ENCODE assay signal across 11 cellular contexts in genomic region chr1:15062479-15063099, GRCh38.
DNase-seq lines count a peak whose midpoint lies in the region; ATAC-seq and TF ChIP-seq lines count a peak whose summit lies in the region.
"Had no signal": no experiment of that assay in that cellular context is flagged by ENCODE, and none has a peak within 500 bp of the region (broad histone marks: within the 10 kb centered on the region; RNA-seq: fewer than 3 reads in every experiment).

No MANE protein-coding gene starts in this region.

- no peak overlapping the region for H2BK12ac ChIP-seq in mesenchymal stem cell (ENCODE audit: low read length in 2 of 2)

- H3K14ac ChIP-seq in IMR-90 (replicated peaks; ENCODE audit: low read depth, low read length) (no peak overlapping the region), mesenchymal stem cell (ENCODE audit: low read length in 2 of 2) (no peak overlapping the region)

- no peaks in the 10 kb centered on the region; the same call in 1 of the 2 replicates for H4K20me1 ChIP-seq in IMR-90 (ENCODE audit: insufficient read depth, low read length)

- intact Hi-C loops in IMR-90 (cut with micrococcal nuclease): no loop called here

- H3K23ac ChIP-seq in IMR-90 (ENCODE audit: low read depth, low read length): no peak overlapping the region
- no peak overlapping the region for H3K23ac ChIP-seq in mesenchymal stem cell (ENCODE audit: low read length in 2 of 2)

- H3K4me3 ChIP-seq in IMR-90 (ENCODE audit: insufficient read depth, low read depth, low read length) (no peak overlapping the region), brain microvascular endothelial cell (ENCODE audit: low read depth, low read length) (no peak overlapping the region), mesenchymal stem cell (ENCODE audit: insufficient read depth in 1 of 2, low read depth in 1 of 2, low read length in 2 of 2) (no peak overlapping the region)
- H3K4me3 ChIP-seq: psoas muscle had no signal

- no peaks in the 10 kb centered on the region for H3K27me3 ChIP-seq in IMR-90 (ENCODE audit: control insufficient read depth, insufficient read depth, low read length)
- no peaks in the 10 kb centered on the region for H3K27me3 ChIP-seq in brain microvascular endothelial cell (replicated peaks)
- no peaks in the 10 kb centered on the region for H3K27me3 ChIP-seq in mesenchymal stem cell (ENCODE audit: control insufficient read depth in 1 of 2, insufficient read depth in 1 of 2, low read length in 2 of 2)

- H3K79me1 ChIP-seq in IMR-90 (ENCODE audit: low read depth in 1 of 2, low read length in 2 of 2) (no peaks in the 10 kb centered on the region), mesenchymal stem cell (replicated peaks; ENCODE audit: low read length, poor library complexity, severe bottlenecking) (peaks cover 12% of the 10 kb centered on the region)

- H2BK120ac ChIP-seq in IMR-90 (ENCODE audit: low read depth, low read length) (no peak overlapping the region), mesenchymal stem cell (ENCODE audit: low read depth, low read length) (no peak overlapping the region)

- BruUV-seq in IMR-90 (replicated peaks; lab: Mats Ljungman, UMichigan): no TSS peak

- dilution Hi-C loops in IMR-90 (cut with HindIII; ENCODE audit: low sequenced_read_pairs, unreplicated experiment): no loop called here

- ATAC-seq in IMR-90 (ENCODE audit: low read depth) (no peak), HG03432 (IDR thresholded peaks at IDR 0.05; ENCODE audit: unreplicated experiment) (no peak)
- ATAC-seq: psoas muscle; stimulated activated naive B cell treated with anti-CD40 and anti-IgM and Interleukin-4, amounts not matched to agents 10 μg/mL and 1 μg/mL and 100 μg/mL, for 72 hours; T-helper 17 cell had no signal

- H3K18ac ChIP-seq in IMR-90 (ENCODE audit: low read depth, low read length) (no peak overlapping the region), mesenchymal stem cell (ENCODE audit: low read depth in 1 of 2, low read length in 2 of 2) (no peak overlapping the region)

- H3K27ac ChIP-seq in IMR-90 (ENCODE audit: insufficient read depth, low read length) (no peak overlapping the region), brain microvascular endothelial cell (no peak overlapping the region), mesenchymal stem cell (ENCODE audit: low read length, poor library complexity, severe bottlenecking) (no peak overlapping the region)
- H3K27ac ChIP-seq: psoas muscle had no signal

- H2BK5ac ChIP-seq in IMR-90 (ENCODE audit: low read depth, low read length, poor library complexity, severe bottlenecking) (no peak overlapping the region), mesenchymal stem cell (ENCODE audit: low read depth, low read length, poor library complexity, severe bottlenecking) (no peak overlapping the region)

- H3K9me1 ChIP-seq in IMR-90 (ENCODE audit: insufficient read depth, low read length): peaks cover 3% of the 10 kb centered on the region; the same call in 1 of the 2 replicates

- H2AK5ac ChIP-seq in IMR-90 (ENCODE audit: low read depth, low read length) (no peak overlapping the region), mesenchymal stem cell (ENCODE audit: low read length, severe bottlenecking) (no peak overlapping the region)

- no peak for TF ChIP-seq RAD21 in IMR-90 (IDR thresholded peaks at IDR 0.05; ENCODE audit: low read length)

- 80% methylated on average over 2 of the region's 6 CpGs; no CpG with 5 or more reads in 1 of the 2 experiments for WGBS in IMR-90 (ENCODE audit: extremely low coverage in 2 of 2, insufficient read length in 1 of 2), 2 experiments
- WGBS in mesenchymal stem cell: 90% methylated on average over 6 of the region's 6 CpGs

- H4K8ac ChIP-seq in IMR-90 (ENCODE audit: low read depth in 2 of 2, low read length in 2 of 2): no peak overlapping the region
- H4K8ac ChIP-seq in mesenchymal stem cell (ENCODE audit: low read length): no peak overlapping the region

- in situ Hi-C loops in IMR-90 (cut with MboI; ENCODE audit: low sequenced_read_pairs) (no loop called here), brain microvascular endothelial cell (cut with HindIII; ENCODE audit: low pct_ligation_motif_present, low sequenced_read_pairs) (no loop called here)

- peak; percentile 36 for DNase-seq in CMK (ENCODE audit: low read depth)
- no peak for DNase-seq in IMR-90
- DNase-seq in brain microvascular endothelial cell: no peak
- no peak for DNase-seq in mesenchymal stem cell
- no peak for DNase-seq in globus pallidus (ENCODE audit: low spot score)
- no peak for DNase-seq in NCI-H510A (lab: John Stamatoyannopoulos, UW)
- no peak for DNase-seq in DMS79 (lab: John Stamatoyannopoulos, UW)
- DNase-seq: psoas muscle; stimulated activated naive B cell treated with anti-CD40 and anti-IgM and Interleukin-4, amounts not matched to agents 10 μg/mL and 1 μg/mL and 100 μg/mL, for 72 hours; T-helper 17 cell had no signal

- H3K9ac ChIP-seq in IMR-90 (ENCODE audit: low read depth, low read length) (no peak overlapping the region), mesenchymal stem cell (ENCODE audit: low read length) (no peak overlapping the region)

- H3K36me3 ChIP-seq in IMR-90 (ENCODE audit: control insufficient read depth, insufficient read depth, low read length): peaks cover 63% of the 10 kb centered on the region
- H3K36me3 ChIP-seq in brain microvascular endothelial cell (replicated peaks): no peaks in the 10 kb centered on the region
- H3K36me3 ChIP-seq in mesenchymal stem cell (ENCODE audit: control insufficient read depth in 1 of 2, insufficient read depth in 2 of 2, low read depth in 1 of 2, low read length in 2 of 2): peaks cover 60 to 82% of the 10 kb centered on the region in 2 experiments

- CTCF ChIA-PET in IMR-90 (lab: Yijun Ruan, JAX): no interaction called here

- peaks cover 6% of the 10 kb centered on the region for H3K9me3 ChIP-seq in IMR-90 (ENCODE audit: control insufficient read depth, insufficient read depth, low read length)
- H3K9me3 ChIP-seq in mesenchymal stem cell (ENCODE audit: control insufficient read depth, low read length): peaks cover 8% of the 10 kb centered on the region

- H2BK15ac ChIP-seq in IMR-90 (ENCODE audit: low read depth, low read length): no peak overlapping the region
- H2BK15ac ChIP-seq in mesenchymal stem cell (ENCODE audit: low read depth, poor library complexity, severe bottlenecking): no peak overlapping the region

- peak; percentile 36; the same call in 1 of the 2 replicates for TF ChIP-seq CTCF in IMR-90 (conservative IDR thresholded peaks at IDR 0.05; ENCODE audit: low read depth, low read length)
- TF ChIP-seq CTCF in brain microvascular endothelial cell (IDR thresholded peaks at IDR 0.05; ENCODE audit: low read depth, low read length, missing control alignments): peak; percentile 61

- no peaks in the 10 kb centered on the region for H3K4me1 ChIP-seq in IMR-90 (ENCODE audit: control insufficient read depth, insufficient read depth, low read length)
- H3K4me1 ChIP-seq in mesenchymal stem cell (ENCODE audit: control insufficient read depth, insufficient read depth, low read depth, low read length): peaks cover 2% of the 10 kb centered on the region
- H3K4me1 ChIP-seq: psoas muscle had no signal

- no peak overlapping the region for H4K5ac ChIP-seq in IMR-90 (ENCODE audit: low read depth, low read length)

- POLR2A ChIA-PET in IMR-90 (lab: Charles Lee; ENCODE audit: unreplicated experiment): no interaction called here

- no peak overlapping the region for H3K4ac ChIP-seq in IMR-90 (ENCODE audit: low read depth, low read length)
- H3K4ac ChIP-seq in mesenchymal stem cell (ENCODE audit: low read depth in 1 of 2, low read length in 2 of 2): no peak overlapping the region

- H3K56ac ChIP-seq in IMR-90 (ENCODE audit: extremely low read depth, insufficient read depth, low read length): no peak overlapping the region

- TF ChIP-seq POLR2A in IMR-90 (IDR thresholded peaks at IDR 0.05; ENCODE audit: low read depth, low read length): no peak

- H4K91ac ChIP-seq in IMR-90 (ENCODE audit: insufficient read depth, low read depth, low read length): no peak overlapping the region
- peak overlapping the region; percentile 53 for H4K91ac ChIP-seq in mesenchymal stem cell (ENCODE audit: low read length)

- H2AK9ac ChIP-seq in IMR-90 (replicated peaks; ENCODE audit: low read depth, low read length, poor library complexity): no peak overlapping the region

- H3K4me2 ChIP-seq in IMR-90 (ENCODE audit: low read depth, low read length) (no peak overlapping the region), mesenchymal stem cell (ENCODE audit: low read length, poor library complexity, severe bottlenecking) (no peak overlapping the region)

- no peak overlapping the region for H2BK20ac ChIP-seq in IMR-90 (ENCODE audit: low read depth, low read length)

- H2AFZ ChIP-seq in IMR-90 (replicated peaks; ENCODE audit: low read length, poor library complexity) (no peak overlapping the region), mesenchymal stem cell (ENCODE audit: low read depth, low read length) (no peak overlapping the region)

TF ChIP-seq in IMR-90, 13 proteins besides CTCF, POLR2A, EP300 and RAD21 (continues in another document):
- TF ChIP-seq, protein P1, sequence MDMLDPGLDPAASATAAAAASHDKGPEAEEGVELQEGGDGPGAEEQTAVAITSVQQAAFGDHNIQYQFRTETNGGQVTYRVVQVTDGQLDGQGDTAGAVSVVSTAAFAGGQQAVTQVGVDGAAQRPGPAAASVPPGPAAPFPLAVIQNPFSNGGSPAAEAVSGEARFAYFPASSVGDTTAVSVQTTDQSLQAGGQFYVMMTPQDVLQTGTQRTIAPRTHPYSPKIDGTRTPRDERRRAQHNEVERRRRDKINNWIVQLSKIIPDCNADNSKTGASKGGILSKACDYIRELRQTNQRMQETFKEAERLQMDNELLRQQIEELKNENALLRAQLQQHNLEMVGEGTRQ (IDR thresholded peaks at IDR 0.05; ENCODE audit: low read depth, low read length): no peak
- TF ChIP-seq ELK1 (IDR thresholded peaks at IDR 0.05; ENCODE audit: borderline replicate concordance, low read depth, low read length): no peak
- no peak for TF ChIP-seq RFX5 (IDR thresholded peaks at IDR 0.05; ENCODE audit: low read depth, low read length)
- TF ChIP-seq RCOR1 (IDR thresholded peaks at IDR 0.05; ENCODE audit: insufficient replicate concordance, low read length): no peak
- no peak for TF ChIP-seq MXI1 (IDR thresholded peaks at IDR 0.05; ENCODE audit: borderline replicate concordance, low read depth, low read length)
- no peak for TF ChIP-seq BHLHE40 (IDR thresholded peaks at IDR 0.05; ENCODE audit: low read depth, low read length)
- no peak for TF ChIP-seq CHD1 (IDR thresholded peaks at IDR 0.05; ENCODE audit: low read depth, low read length)
- no peak for TF ChIP-seq CEBPB (IDR thresholded peaks at IDR 0.05; ENCODE audit: low read depth, low read length)
